ENCODE assay signal across 1 cellular context in genomic region chr16:30052671-30053372, GRCh38.
TF ChIP-seq lines count a peak whose summit lies in the region.

No MANE protein-coding gene starts in this region.

TF ChIP-seq in GM12878, 131 proteins besides CTCF, POLR2A, EP300 and RAD21 (continued from another document):
- TF ChIP-seq HSF1 (IDR thresholded peaks at IDR 0.05; ENCODE audit: low read depth, low read length) (no peak), CREB1 (IDR thresholded peaks at IDR 0.05; ENCODE audit: low read depth) (peak; percentile 59), TAF1 (IDR thresholded peaks at IDR 0.05; ENCODE audit: borderline replicate concordance, low read depth, low read length) (0 out of 2 replicates have a peak, but pooled peaks have one; percentile 2), ZBTB40 (IDR thresholded peaks at IDR 0.05; ENCODE audit: borderline replicate concordance) (0 out of 2 replicates have a peak, but pooled peaks have one; percentile 41), JUND (IDR thresholded peaks at IDR 0.05; ENCODE audit: low read depth, low read length) (0 out of 2 replicates have a peak, but pooled peaks have one; percentile 7), ZNF207 (IDR thresholded peaks at IDR 0.05; ENCODE audit: borderline replicate concordance) (no peak), E4F1 (IDR thresholded peaks at IDR 0.05; ENCODE audit: borderline replicate concordance, partially characterized antibody) (peak; percentile 43), BCL3 (IDR thresholded peaks at IDR 0.05; ENCODE audit: borderline replicate concordance, insufficient read depth, low read depth, low read length, poor library complexity, severe bottlenecking) (no peak), CHD2 (IDR thresholded peaks at IDR 0.05; ENCODE audit: borderline replicate concordance, low read depth, low read length) (peak; percentile 73; the same call in 1 of the 2 replicates), NBN (IDR thresholded peaks at IDR 0.05) (peak; percentile 60; the same call in 1 of the 2 replicates), RUNX3 (IDR thresholded peaks at IDR 0.05; ENCODE audit: low read length) (peak; percentile 57), ZNF592 (IDR thresholded peaks at IDR 0.05) (no peak), GATAD2B (conservative IDR thresholded peaks at IDR 0.05; ENCODE audit: low read depth) (peak; percentile 56; the same call in 1 of the 2 replicates), YY1 (IDR thresholded peaks at IDR 0.05; ENCODE audit: low read depth, low read length) (0 out of 2 replicates have a peak, but pooled peaks have one; percentile 32), SPI1 (IDR thresholded peaks at IDR 0.05; ENCODE audit: borderline replicate concordance, insufficient read depth, low read depth, low read length) (no peak; the same call in 1 of the 2 replicates), HDGF (IDR thresholded peaks at IDR 0.05) (no peak), HCFC1 (IDR thresholded peaks at IDR 0.05; ENCODE audit: low read length) (peak; percentile 67), MAX (IDR thresholded peaks at IDR 0.05; ENCODE audit: low read depth, low read length) (peak; percentile 86), NR2C2 (IDR thresholded peaks at IDR 0.05; ENCODE audit: borderline replicate concordance, control insufficient read depth, insufficient read length, low read depth) (no peak), MYB (IDR thresholded peaks at IDR 0.05; ENCODE audit: borderline replicate concordance, low read depth, low read length) (peak; percentile 85), MXI1 (IDR thresholded peaks at IDR 0.05; ENCODE audit: low read depth, low read length) (peak; percentile 92), RELB (IDR thresholded peaks at IDR 0.05; ENCODE audit: low read depth) (peak; percentile 56; the same call in 1 of the 2 replicates), IKZF1 (conservative IDR thresholded peaks at IDR 0.05) (peak; percentile 80), KDM1A (IDR thresholded peaks at IDR 0.05; ENCODE audit: borderline replicate concordance) (no peak), SRF (IDR thresholded peaks at IDR 0.05; ENCODE audit: low read depth in 2 of 2, low read length in 2 of 2) (no peak), BCL11A (IDR thresholded peaks at IDR 0.05; ENCODE audit: low read depth, low read length) (no peak), CREM (IDR thresholded peaks at IDR 0.05; ENCODE audit: low read depth) (0 out of 2 replicates have a peak, but pooled peaks have one; percentile 18), PBX3 (IDR thresholded peaks at IDR 0.05; ENCODE audit: insufficient replicate concordance, low read depth, low read length) (no peak), PKNOX1 (IDR thresholded peaks at IDR 0.05) (peak; percentile 70), SMARCA5 (IDR thresholded peaks at IDR 0.05) (0 out of 2 replicates have a peak, but pooled peaks have one; percentile 11), SIN3A (IDR thresholded peaks at IDR 0.05; ENCODE audit: low read depth, low read length) (peak; percentile 96), ATF7 (IDR thresholded peaks at IDR 0.05; ENCODE audit: low read depth) (no peak), HDAC2 (IDR thresholded peaks at IDR 0.05) (no peak), RB1 (IDR thresholded peaks at IDR 0.05; ENCODE audit: borderline replicate concordance) (peak; percentile 100), LARP7 (IDR thresholded peaks at IDR 0.05) (peak; percentile 90), SUZ12 (IDR thresholded peaks at IDR 0.05; ENCODE audit: unreplicated experiment) (no peak), CBFB (IDR thresholded peaks at IDR 0.05; ENCODE audit: low read depth) (peak; percentile 44; the same call in 1 of the 2 replicates), NFYA (IDR thresholded peaks at IDR 0.05; ENCODE audit: borderline replicate concordance, low read depth, low read length) (no peak), ZBED1 (IDR thresholded peaks at IDR 0.05; ENCODE audit: borderline replicate concordance) (no peak)
